In genomic region chr7:126698446-126698845, GRCh38 we compare ENCODE assay signal across 19 cellular contexts.
DNase-seq lines count a peak whose midpoint lies in the region; FAIRE-seq and TF ChIP-seq lines count a peak whose summit lies in the region.
"Had no signal": no experiment of that assay in that cellular context is flagged by ENCODE, and none has a peak within 500 bp of the region (broad histone marks: within the 10 kb centered on the region; RNA-seq: fewer than 3 reads in every experiment).

No MANE protein-coding gene starts in this region.

- no peak overlapping the region for H3K4me3 ChIP-seq in colonic mucosa
- H3K4me3 ChIP-seq: GM23248, SJSA1 had no signal

- no peaks in the 10 kb centered on the region for H3K4me1 ChIP-seq in colonic mucosa

- no peaks in the 10 kb centered on the region for H3K36me3 ChIP-seq in colonic mucosa
- H3K36me3 ChIP-seq: SJSA1 had no signal

- H3K9ac ChIP-seq in colonic mucosa (ENCODE audit: low read depth in 2 of 2, low read length in 2 of 2) = no peak overlapping the region
- H3K9ac ChIP-seq: GM23248 had no signal

- DNase-seq in D721Med (ENCODE audit: insufficient read length, low spot score) (no peak), HT-29 (ENCODE audit: low spot score) (peak; percentile 36), SW480 (ENCODE audit: low spot score) (peak; percentile 35), epithelial cell of prostate (ENCODE audit: low read depth, low spot score) (peak; percentile 53), kidney tubule cell (ENCODE audit: low spot score) (no peak), colonic mucosa (no peak)
- DNase-seq in activated naive CD8-positive, alpha-beta T cell treated with anti-CD3 and anti-CD28 coated beads for 36 hours = no peak
- no peak for DNase-seq in activated CD4-positive, alpha-beta T cell treated with anti-CD3 and anti-CD28 coated beads, Interleukin-2, amount 50 U/mL, for 4 hours
- DNase-seq: C1 segment of cervical spinal cord, DMS153, GM23248, KBM-7, NCI-H1092 treated with DMSO at 0.1 percent for 48 hours, NCI-H1694 treated with DMSO at 0.1 percent for 48 hours, NCI-H446 treated with DMSO at 0.1 percent for 48 hours, NCI-H774, T-helper 1 cell had no signal

- no peaks in the 10 kb centered on the region for H3K27me3 ChIP-seq in colonic mucosa
- H3K27me3 ChIP-seq: SJSA1 had no signal

- TF ChIP-seq CTCF in D721Med (IDR thresholded peaks at IDR 0.05; ENCODE audit: insufficient read depth, missing control alignments) = no peak
- TF ChIP-seq CTCF in colonic mucosa (IDR thresholded peaks at IDR 0.05) = no peak

- H3K27ac ChIP-seq in epithelial cell of prostate = peak overlapping the region; percentile 84
- H3K27ac ChIP-seq in colonic mucosa = no peak overlapping the region
- H3K27ac ChIP-seq: GM23248, SJSA1 had no signal

- H3K27ac Mint-ChIP-seq in activated naive CD8-positive, alpha-beta T cell treated with anti-CD3 and anti-CD28 coated beads for 36 hours = no peak overlapping the region

- intact Hi-C loops in colonic mucosa (cut with DNase I) = no loop called here

- peak; percentile 6 for FAIRE-seq in D721Med (lab: Jason Lieb, UNC)
- FAIRE-seq: RCC 7860 had no signal

- no peaks in the 10 kb centered on the region for H3K9me3 ChIP-seq in colonic mucosa
- H3K9me3 ChIP-seq: SJSA1 had no signal

- H3K27me3 Mint-ChIP-seq in activated naive CD8-positive, alpha-beta T cell treated with anti-CD3 and anti-CD28 coated beads for 36 hours = no peaks in the 10 kb centered on the region

- H3K36me3 Mint-ChIP-seq in activated naive CD8-positive, alpha-beta T cell treated with anti-CD3 and anti-CD28 coated beads for 36 hours = no peaks in the 10 kb centered on the region

- H3K9me3 Mint-ChIP-seq in activated naive CD8-positive, alpha-beta T cell treated with anti-CD3 and anti-CD28 coated beads for 36 hours = peaks cover 2% of the 10 kb centered on the region

- H3K4me1 Mint-ChIP-seq in activated naive CD8-positive, alpha-beta T cell treated with anti-CD3 and anti-CD28 coated beads for 36 hours = no peaks in the 10 kb centered on the region

- H3K4me3 Mint-ChIP-seq in activated naive CD8-positive, alpha-beta T cell treated with anti-CD3 and anti-CD28 coated beads for 36 hours = no peak overlapping the region

Comparison
In these comparisons a context has a peak if more than half of its experiments do, and no peak if none do; other contexts are left out.
1. DNase-seq: peak in HT-29 (single experiment), SW480 (single experiment) and epithelial cell of prostate (single experiment); none in D721Med (single experiment), activated naive CD8-positive, alpha-beta T cell treated with anti-CD3 and anti-CD28 coated beads for 36 hours (single experiment), kidney tubule cell (single experiment), colonic mucosa (single experiment) and activated CD4-positive, alpha-beta T cell treated with anti-CD3 and anti-CD28 coated beads, Interleukin-2, amount 50 U/mL, for 4 hours (0 of 2).